8 cellular contexts compared by ENCODE assay signal in the genomic region with DNA sequence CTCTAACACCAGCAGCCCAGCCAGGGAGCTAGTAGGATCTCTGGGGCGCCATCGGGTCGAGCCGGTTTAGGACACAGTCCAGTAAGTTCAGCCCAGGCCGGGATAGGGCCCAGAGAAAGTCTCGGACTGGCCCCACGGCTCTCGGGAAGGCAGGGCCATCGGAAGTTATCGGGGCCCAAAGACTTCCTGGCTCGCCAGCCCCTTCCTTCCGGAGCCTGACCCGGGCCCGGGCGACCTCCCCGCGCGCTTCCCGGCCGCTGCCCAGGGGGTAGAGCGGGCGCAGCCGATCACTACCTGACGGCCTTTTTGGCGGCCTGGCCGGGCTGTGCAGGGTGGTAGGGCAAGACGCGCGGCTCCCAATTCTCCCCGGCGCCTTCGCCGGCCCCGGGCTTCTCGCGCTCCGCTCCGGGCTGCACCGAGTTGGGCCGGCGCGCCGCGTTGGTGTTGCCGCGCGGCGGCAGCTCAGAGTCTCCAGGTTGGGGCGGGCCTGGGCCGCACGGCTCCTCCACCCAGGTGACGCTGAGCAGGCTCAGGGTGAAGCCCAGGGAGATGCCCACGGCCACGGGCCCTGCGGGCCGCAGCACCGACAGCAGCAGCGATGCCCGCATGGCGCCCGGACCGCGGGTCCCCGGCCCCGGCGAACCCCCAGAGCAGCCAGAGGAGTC. TPM values are rescaled to one million over a fixed set of nuclear protein-coding genes. Genes with fewer than 3 reads are reported as not detected.
DNase-seq lines count a peak whose midpoint lies in the region; ATAC-seq and TF ChIP-seq lines count a peak whose summit lies in the region.

No MANE protein-coding gene starts in this region.

- H3K27ac ChIP-seq in CD8-positive, alpha-beta memory T cell (ENCODE audit: low read depth, low read length): peak overlapping the region; percentile 69
- peak overlapping the region; percentile 79 for H3K27ac ChIP-seq in RWPE2 (ENCODE audit: poor library complexity, severe bottlenecking)

- DNase-seq in CD8-positive, alpha-beta memory T cell: no peak
- DNase-seq in RWPE2 (ENCODE audit: low spot score) (no peak), epithelial cell of esophagus (ENCODE audit: low read depth) (peak; percentile 69), naive B cell (peak; percentile 15), cerebellar nuclear complex (lab: John Stamatoyannopoulos, UW) (no peak), inferior parietal cortex (ENCODE audit: extremely low spot score) (no peak)

- H3K4me1 Mint-ChIP-seq in CD8-positive, alpha-beta memory T cell: peaks cover 22 to 30% (median 27%) of the 10 kb centered on the region in 3 donors
- H3K4me1 Mint-ChIP-seq in naive B cell: peaks cover 17 to 28% (median 21%) of the 10 kb centered on the region in 3 donors

- peak overlapping the region; percentile 81 for H3K4me3 ChIP-seq in CD8-positive, alpha-beta memory T cell (ENCODE audit: low read length)
- H3K4me3 ChIP-seq in RWPE2 (ENCODE audit: severe bottlenecking) (peak overlapping the region; percentile 80), epithelial cell of esophagus (ENCODE audit: low read length) (peak overlapping the region; percentile 79)

- H3K27ac Mint-ChIP-seq in CD8-positive, alpha-beta memory T cell: peak overlapping the region; percentile 66 to 92 (median 80)
- peak overlapping the region in 1 of 6 donors; percentile 86 for H3K27ac Mint-ChIP-seq in naive B cell

- no peaks in the 10 kb centered on the region for H3K9me3 Mint-ChIP-seq in CD8-positive, alpha-beta memory T cell
- H3K9me3 Mint-ChIP-seq in naive B cell: peaks cover 0 to 10% (median 0%) of the 10 kb centered on the region in 7 donors

- POLR2A ChIA-PET in CD8-positive, alpha-beta memory T cell (lab: Charles Lee): interaction anchor here (1.1 kb wide), 1 partner anchor 1956 kb away, joined by 4 read pairs; no protein-coding TSS in a partner anchor

- no peaks in the 10 kb centered on the region for H3K36me3 ChIP-seq in CD8-positive, alpha-beta memory T cell (ENCODE audit: insufficient read depth, low read length)
- peaks cover 27% of the 10 kb centered on the region for H3K36me3 ChIP-seq in RWPE2 (ENCODE audit: low read depth)

- H3K4me3 Mint-ChIP-seq in CD8-positive, alpha-beta memory T cell: peak overlapping the region; percentile 81 to 94 (median 86)
- H3K4me3 Mint-ChIP-seq in naive B cell: peak overlapping the region; percentile 75 to 92 (median 84)

- CTCF ChIA-PET in CD8-positive, alpha-beta memory T cell (lab: Charles Lee): interaction anchor here (1.0 to 6.7 kb wide), 8 partner anchors 11 to 99 kb away, joined by 3 to 44 read pairs (median 4); a partner anchor contains a TSS

- peaks cover 18% of the 10 kb centered on the region for H3K4me1 ChIP-seq in CD8-positive, alpha-beta memory T cell (ENCODE audit: insufficient read depth, low read length)
- H3K4me1 ChIP-seq in RWPE2 (ENCODE audit: insufficient read depth, poor library complexity, severe bottlenecking): peaks cover 6% of the 10 kb centered on the region

- H3K36me3 Mint-ChIP-seq in CD8-positive, alpha-beta memory T cell: peaks cover 0 to 12% (median 2%) of the 10 kb centered on the region in 3 donors
- peaks cover 0 to 7% of the 10 kb centered on the region in 2 donors for H3K36me3 Mint-ChIP-seq in naive B cell

- ATAC-seq in GM18907 (IDR thresholded peaks at IDR 0.05; ENCODE audit: unreplicated experiment): peak; percentile 41
- peak; percentile 39 for ATAC-seq in HG03064 (IDR thresholded peaks at IDR 0.05; ENCODE audit: low read depth, unreplicated experiment)
- peak; percentile 56 for ATAC-seq in RWPE2 (ENCODE audit: low read depth)
- ATAC-seq in naive B cell (ENCODE audit: low read depth in 2 of 2): peak; percentile 39 to 45

- peaks cover 4 to 7% of the 10 kb centered on the region in 2 donors for H3K27me3 Mint-ChIP-seq in CD8-positive, alpha-beta memory T cell
- H3K27me3 Mint-ChIP-seq in naive B cell: peaks cover 34 to 84% (median 63%) of the 10 kb centered on the region in 3 donors

- no peaks in the 10 kb centered on the region for H3K9me3 ChIP-seq in CD8-positive, alpha-beta memory T cell (ENCODE audit: low read length)
- H3K9me3 ChIP-seq in RWPE2 (ENCODE audit: severe bottlenecking): no peaks in the 10 kb centered on the region

- no peaks in the 10 kb centered on the region for H3K27me3 ChIP-seq in CD8-positive, alpha-beta memory T cell (ENCODE audit: insufficient read depth, low read length, poor library complexity, severe bottlenecking)
- no peaks in the 10 kb centered on the region for H3K27me3 ChIP-seq in RWPE2 (ENCODE audit: insufficient read depth, poor library complexity, severe bottlenecking)

- TF ChIP-seq CTCF in RWPE2 (IDR thresholded peaks at IDR 0.05; ENCODE audit: poor library complexity, severe bottlenecking): no peak
- TF ChIP-seq CTCF in epithelial cell of esophagus (IDR thresholded peaks at IDR 0.05; ENCODE audit: insufficient read depth, low read depth, low read length, missing control alignments): no peak

RNA-seq across cellular contexts. Expression of a gene that starts 0.5 kb away (rescaled TPM):
- total RNA-seq in CD8-positive, alpha-beta memory T cell: 10 to 100 TPM; 32.9 to 36.5 TPM
- 8.7 TPM for polyA plus RNA-seq in CD8-positive, alpha-beta memory T cell
- polyA plus RNA-seq in naive B cell (ENCODE audit: low read depth in 6 of 6): 1 to 10 TPM in 1 of 6 donors, under 1 TPM in 5; 0.17 to 5.0 (median 0.41) TPM

RNA-seq across cellular contexts. Expression of a gene that starts 0.8 kb away (rescaled TPM):
- total RNA-seq in CD8-positive, alpha-beta memory T cell: 1 to 10 TPM; 5.2 to 6.0 TPM
- polyA plus RNA-seq in CD8-positive, alpha-beta memory T cell: not detected
- 1 to 10 TPM in 1 of 6 donors, not detected in 5; 1.2 TPM for polyA plus RNA-seq in naive B cell (ENCODE audit: low read depth in 6 of 6)

RNA-seq across cellular contexts. Expression of a gene that starts 28.3 kb away (rescaled TPM):
- under 1 TPM; 0.48 to 0.69 TPM for total RNA-seq in CD8-positive, alpha-beta memory T cell
- polyA plus RNA-seq in CD8-positive, alpha-beta memory T cell: not detected
- polyA plus RNA-seq in naive B cell (ENCODE audit: low read depth in 6 of 6): not detected

RNA-seq across cellular contexts. Expression of a gene that starts 28.8 kb away (rescaled TPM):
- total RNA-seq in CD8-positive, alpha-beta memory T cell: not detected
- not detected for polyA plus RNA-seq in CD8-positive, alpha-beta memory T cell
- polyA plus RNA-seq in naive B cell (ENCODE audit: low read depth in 6 of 6): not detected

RNA-seq across cellular contexts. Expression of a gene that starts 29.0 kb away (rescaled TPM):
- not detected for total RNA-seq in CD8-positive, alpha-beta memory T cell
- not detected for polyA plus RNA-seq in CD8-positive, alpha-beta memory T cell
- polyA plus RNA-seq in naive B cell (ENCODE audit: low read depth in 6 of 6): not detected

Comparison
In these comparisons a context has a peak if more than half of its experiments do, and no peak if none do; other contexts are left out.
1. DNase-seq: peak in epithelial cell of esophagus (single experiment) and naive B cell (single experiment); none in CD8-positive, alpha-beta memory T cell (0 of 5), RWPE2 (single experiment), cerebellar nuclear complex (0 of 2) and inferior parietal cortex (single experiment).
2. Peak in every context shown above with its lines, with median percentiles within 50 percentile points of each other: H3K4me3 ChIP-seq and ATAC-seq.